ENCODE assay signal across 8 cellular contexts in the genomic region with DNA sequence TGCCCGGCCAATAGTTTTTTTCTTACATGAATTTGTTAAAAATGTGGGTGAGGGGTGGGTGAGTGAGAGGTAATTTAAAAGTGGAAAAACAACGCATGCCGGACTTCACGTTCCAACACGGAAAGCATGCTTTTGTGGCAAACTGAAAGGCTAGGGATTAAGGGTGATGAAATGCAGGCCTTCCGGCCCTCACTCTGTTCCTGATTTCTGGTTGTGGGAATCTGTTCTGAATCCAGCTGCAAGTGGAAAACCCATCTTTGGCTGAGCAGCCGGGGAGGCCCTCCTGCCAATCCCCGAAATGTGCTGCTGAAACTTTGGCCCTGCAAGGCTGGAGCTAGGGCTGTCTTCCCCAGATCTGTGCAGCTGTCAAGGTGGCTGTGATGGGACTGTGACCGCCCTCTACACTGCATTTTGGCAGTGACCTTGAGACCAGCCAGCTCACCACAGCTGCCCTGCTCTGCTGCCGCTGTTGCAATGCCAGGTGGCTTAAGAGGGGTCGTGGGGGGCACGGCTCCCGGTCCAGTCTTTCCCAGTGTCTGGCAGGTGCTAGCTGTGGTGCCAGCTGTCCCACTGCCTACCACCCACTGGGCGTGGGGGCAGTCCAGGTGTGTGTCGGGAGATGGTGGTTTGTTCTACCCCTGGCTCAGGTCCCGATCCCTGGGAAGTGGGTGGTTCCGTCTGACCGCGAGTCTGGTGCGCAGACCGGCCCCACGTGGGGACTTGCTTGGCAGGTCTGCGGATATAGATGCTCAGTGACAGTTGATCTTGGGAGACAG. TPM values are rescaled to one million over a fixed set of nuclear protein-coding genes. Genes with fewer than 3 reads are reported as not detected.
DNase-seq lines count a peak whose midpoint lies in the region; ATAC-seq and TF ChIP-seq lines count a peak whose summit lies in the region.

No MANE protein-coding gene starts in this region.

- H3K79me2 ChIP-seq in KMS-11 (ENCODE audit: insufficient read depth, low read depth) = no peaks in the 10 kb centered on the region

- H4K20me1 ChIP-seq in KMS-11 (ENCODE audit: insufficient read depth) = no peaks in the 10 kb centered on the region

- H3K4me3 ChIP-seq in CD4-positive, CD25-positive, alpha-beta regulatory T cell (ENCODE audit: low read depth, low read length) = no peak overlapping the region
- H3K4me3 ChIP-seq in KMS-11 (IDR thresholded peaks at IDR 0.05; ENCODE audit: insufficient read depth, low read depth, low read length) (no peak overlapping the region), skin epidermis (peak overlapping the region in 2 of 7 experiments; percentile 37 to 45)

- H3K4me2 ChIP-seq in KMS-11 = peak overlapping the region; percentile 95

- DNase-seq in CD4-positive, CD25-positive, alpha-beta regulatory T cell = no peak
- peak; percentile 69 for DNase-seq in astrocyte of the hippocampus (ENCODE audit: low read depth, low spot score)
- DNase-seq in immature natural killer cell = no peak
- DNase-seq in erythroblast (lab: John Stamatoyannopoulos, UW) = no peak
- no peak for DNase-seq in SIG-M5 (lab: John Stamatoyannopoulos, UW)

- H3K4me1 ChIP-seq in CD4-positive, CD25-positive, alpha-beta regulatory T cell (ENCODE audit: control insufficient read depth, insufficient read depth, low read length, poor library complexity, severe bottlenecking) = peaks cover 28% of the 10 kb centered on the region
- peaks cover 44% of the 10 kb centered on the region for H3K4me1 ChIP-seq in KMS-11 (ENCODE audit: low read depth, poor library complexity, severe bottlenecking)

- peak overlapping the region; percentile 76; the same call in 1 of the 2 replicates for H3K9ac ChIP-seq in KMS-11

- H3K4me3 Mint-ChIP-seq in CD4-positive, CD25-positive, alpha-beta regulatory T cell = peak overlapping the region; percentile 19 to 95 (median 48)
- H3K4me3 Mint-ChIP-seq in immature natural killer cell = peak overlapping the region; percentile 56 to 95 (median 92)

- H3K36me3 Mint-ChIP-seq in CD4-positive, CD25-positive, alpha-beta regulatory T cell = peaks cover 10% of the 10 kb centered on the region
- H3K36me3 Mint-ChIP-seq in immature natural killer cell = peaks cover 0 to 4% (median 0%) of the 10 kb centered on the region in 3 donors

- H2AFZ ChIP-seq in KMS-11 (ENCODE audit: low read depth) = peak overlapping the region; percentile 87

- no peak for TF ChIP-seq POLR2A in erythroblast (IDR thresholded peaks at IDR 0.05; ENCODE audit: low read length)

- H3K9me3 Mint-ChIP-seq in CD4-positive, CD25-positive, alpha-beta regulatory T cell = no peaks in the 10 kb centered on the region
- no peaks in the 10 kb centered on the region for H3K9me3 Mint-ChIP-seq in immature natural killer cell

- no peak overlapping the region for H3K27ac ChIP-seq in CD4-positive, CD25-positive, alpha-beta regulatory T cell (ENCODE audit: insufficient read depth, low read length, poor library complexity, severe bottlenecking)
- H3K27ac ChIP-seq in KMS-11 = peak overlapping the region; percentile 88; the same call in 1 of the 2 replicates
- peak overlapping the region in 13 of 21 experiments; percentile 8 to 83 (median 57) for H3K27ac ChIP-seq in skin epidermis

- H3K9me3 ChIP-seq in CD4-positive, CD25-positive, alpha-beta regulatory T cell (ENCODE audit: control insufficient read depth in 2 of 2, low read length in 2 of 2) = no peaks in the 10 kb centered on the region

- H3K4me1 Mint-ChIP-seq in CD4-positive, CD25-positive, alpha-beta regulatory T cell = peaks cover 28 to 44% (median 36%) of the 10 kb centered on the region in 4 donors
- peaks cover 31 to 32% of the 10 kb centered on the region in 2 donors for H3K4me1 Mint-ChIP-seq in immature natural killer cell

- no peak for ATAC-seq in CD4-positive, CD25-positive, alpha-beta regulatory T cell (ENCODE audit: low read depth in 2 of 2)
- no peak for ATAC-seq in HG03095 (IDR thresholded peaks at IDR 0.05; ENCODE audit: unreplicated experiment)

- TF ChIP-seq CTCF in KMS-11 (conservative IDR thresholded peaks at IDR 0.05; ENCODE audit: low read depth, low read length) = no peak

- H3K27ac Mint-ChIP-seq in CD4-positive, CD25-positive, alpha-beta regulatory T cell = peak overlapping the region in 1 of 3 donors; percentile 33
- peak overlapping the region in 1 of 6 donors; percentile 64 for H3K27ac Mint-ChIP-seq in immature natural killer cell

- no peaks in the 10 kb centered on the region for H3K36me3 ChIP-seq in CD4-positive, CD25-positive, alpha-beta regulatory T cell (ENCODE audit: control insufficient read depth, insufficient read depth, low read length)
- H3K36me3 ChIP-seq in KMS-11 (ENCODE audit: insufficient read depth) = no peaks in the 10 kb centered on the region

- no peaks in the 10 kb centered on the region for H3K27me3 ChIP-seq in CD4-positive, CD25-positive, alpha-beta regulatory T cell (ENCODE audit: control insufficient read depth, insufficient read depth, low read length)
- no peaks in the 10 kb centered on the region for H3K27me3 ChIP-seq in KMS-11 (ENCODE audit: insufficient read depth, low read depth)

- no peaks in the 10 kb centered on the region for H3K27me3 Mint-ChIP-seq in CD4-positive, CD25-positive, alpha-beta regulatory T cell
- H3K27me3 Mint-ChIP-seq in immature natural killer cell (ENCODE audit: low read depth in 3 of 3) = peaks cover 0 to 7% (median 1%) of the 10 kb centered on the region in 3 donors

RNA-seq across cellular contexts. Expression of a gene that starts 39.0 kb away (rescaled TPM):
- 4.3 TPM for total RNA-seq in CD4-positive, CD25-positive, alpha-beta regulatory T cell
- 1 to 10 TPM in 3 of 4 donors, under 1 TPM in 1; 0.95 to 1.9 (median 1.5) TPM for polyA plus RNA-seq in CD4-positive, CD25-positive, alpha-beta regulatory T cell
- polyA plus RNA-seq in immature natural killer cell = 1 to 10 TPM in 1 of 3 donors, under 1 TPM in 1, not detected in 1; 0.40 to 1.5 TPM
